Comparison of ENCODE assay signal across 14 cellular contexts in the genomic region with DNA sequence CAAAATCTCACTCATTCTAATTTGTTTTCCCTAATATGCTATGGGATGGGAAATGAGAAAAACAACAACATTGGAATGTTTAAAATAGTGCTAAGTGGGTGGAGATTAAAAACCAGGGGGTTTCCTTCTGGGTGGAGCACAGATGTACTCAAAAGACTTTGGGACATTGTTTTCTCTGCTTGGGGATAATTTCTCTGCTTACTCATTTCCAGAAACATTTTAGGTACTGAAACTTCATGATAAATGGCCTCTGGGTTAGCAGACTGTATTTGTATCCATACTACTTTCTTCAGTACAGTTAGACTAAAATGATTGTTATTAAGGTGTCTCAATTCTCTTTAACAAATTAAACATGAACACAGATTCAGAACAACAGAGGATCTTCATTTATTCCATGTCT. TPM values are rescaled to one million over a fixed set of nuclear protein-coding genes. Genes with fewer than 3 reads are reported as not detected.
A peak's percentile ranks its signal among the peaks of the same experiment; 100 is the strongest.
DNase-seq lines count a peak whose midpoint lies in the region; ATAC-seq and TF ChIP-seq lines count a peak whose summit lies in the region.
"Had no signal": no experiment of that assay in that cellular context is flagged by ENCODE, and none has a peak within 500 bp of the region (broad histone marks: within the 10 kb centered on the region; RNA-seq: fewer than 3 reads in every experiment).

No MANE protein-coding gene starts in this region.

- DNase-seq in mucosa of gallbladder (ENCODE audit: low spot score) = no peak
- DNase-seq in NK-92 treated with Interleukin-12 subunit alpha and Interleukin-12 subunit beta, amount 100 ng/mL, for 24 hours (lab: John Stamatoyannopoulos, UW) = no peak
- DNase-seq in COLO668 (lab: John Stamatoyannopoulos, UW; ENCODE audit: unreplicated experiment) = no peak
- no peak for DNase-seq in upper lobe of left lung
- DNase-seq: anterior cingulate cortex; COR-L47; heart right ventricle; stimulated activated CD4-positive, alpha-beta T cell treated with anti-CD3 and anti-CD28 coated beads, Interleukin-4, amount 100 ng/mL, for 4 hours had no signal

- H3K4me3 ChIP-seq in upper lobe of left lung = no peak overlapping the region
- H3K4me3 ChIP-seq: heart right ventricle had no signal

- TF ChIP-seq POLR2A in upper lobe of left lung (IDR thresholded peaks at IDR 0.05) = no peak

- no peaks in the 10 kb centered on the region for H3K36me3 ChIP-seq in upper lobe of left lung
- H3K36me3 ChIP-seq: heart right ventricle had no signal

- H3K27ac ChIP-seq in VCaP = peak overlapping the region; percentile 27
- no peak overlapping the region for H3K27ac ChIP-seq in upper lobe of left lung
- H3K27ac ChIP-seq: heart right ventricle had no signal

- no peak for TF ChIP-seq EP300 in upper lobe of left lung (IDR thresholded peaks at IDR 0.05)

- H3K27me3 ChIP-seq in upper lobe of left lung = no peaks in the 10 kb centered on the region
- H3K27me3 ChIP-seq: heart right ventricle had no signal

- H3K4me1 ChIP-seq in upper lobe of left lung = no peaks in the 10 kb centered on the region
- H3K4me1 ChIP-seq: heart right ventricle had no signal

- no peaks in the 10 kb centered on the region for H3K9me3 ChIP-seq in upper lobe of left lung
- H3K9me3 ChIP-seq: heart right ventricle had no signal

- TF ChIP-seq CTCF in VCaP (conservative IDR thresholded peaks at IDR 0.05) = no peak
- TF ChIP-seq CTCF in upper lobe of left lung (IDR thresholded peaks at IDR 0.05) = no peak

- peak; percentile 82 for ATAC-seq in GM18907 (IDR thresholded peaks at IDR 0.05; ENCODE audit: unreplicated experiment)
- peak; percentile 82 for ATAC-seq in GM21529 (IDR thresholded peaks at IDR 0.05; ENCODE audit: unreplicated experiment)
- peak; percentile 81 for ATAC-seq in HG03064 (IDR thresholded peaks at IDR 0.05; ENCODE audit: low read depth, unreplicated experiment)
- no peak for ATAC-seq in upper lobe of left lung (ENCODE audit: low FRiP score in 2 of 2)
- ATAC-seq: heart right ventricle, HepG2, Panc1 had no signal

RNA-seq across cellular contexts. Expression of gene ELOVL7, which starts 17.4 kb away (rescaled TPM):
- total RNA-seq in mucosa of gallbladder (66.8 TPM), upper lobe of left lung (10 to 100 TPM in 2 of 6 donors, 1 to 10 TPM in 4; 1.9 to 17.7 (median 6.7) TPM)

Comparison
In these comparisons a context has a peak if more than half of its experiments do, and no peak if none do; other contexts are left out.
1. ATAC-seq: peak in GM18907 (single experiment), GM21529 (single experiment) and HG03064 (single experiment); none in upper lobe of left lung (0 of 2).